ENCODE assay signal across 1 cellular context in genomic region chr10:51699475-51700227, GRCh38.
TF ChIP-seq lines count a peak whose summit lies in the region.

TSS of gene CSTF2T (minus strand) at chr10:51699595. CDS start at chr10:51699549, 46 bp downstream.

TF ChIP-seq in K562, 482 proteins besides CTCF, POLR2A, EP300 and RAD21 (continued from another document and continues in another):
- TF ChIP-seq HMBOX1 (IDR thresholded peaks at IDR 0.05), result no peak
- no peak for TF ChIP-seq ZBED1 (IDR thresholded peaks at IDR 0.05)
- TF ChIP-seq SP1 (CRISPR knock-in tag; IDR thresholded peaks at IDR 0.05), result peak; percentile 95
- peak; percentile 85 for TF ChIP-seq TAF1 (IDR thresholded peaks at IDR 0.05; ENCODE audit: control insufficient read depth, extremely low read depth, insufficient read depth, low read length, severe bottlenecking)
- TF ChIP-seq SAFB2 (IDR thresholded peaks at IDR 0.05; ENCODE audit: borderline replicate concordance, low read depth, low read length, severe bottlenecking), result no peak
- TF ChIP-seq MXI1 (IDR thresholded peaks at IDR 0.05; ENCODE audit: low read depth, low read length), result no peak
- TF ChIP-seq ZBTB17 (CRISPR knock-in tag; IDR thresholded peaks at IDR 0.05), result peak; percentile 72; the same call in 1 of the 2 replicates
- TF ChIP-seq GMEB1 (CRISPR knock-in tag; IDR thresholded peaks at IDR 0.05), result peak; percentile 65
- peak; percentile 74; the same call in 1 of the 2 replicates for TF ChIP-seq ELF2 (CRISPR knock-in tag; IDR thresholded peaks at IDR 0.05)
- TF ChIP-seq TAF7 (tag; IDR thresholded peaks at IDR 0.05), result peak; percentile 78
- no peak for TF ChIP-seq SFPQ (IDR thresholded peaks at IDR 0.05; ENCODE audit: low read depth, low read length)
- peak; percentile 94 for TF ChIP-seq E2F4 (CRISPR knock-in tag; IDR thresholded peaks at IDR 0.05; ENCODE audit: low read depth)
- TF ChIP-seq HNRNPLL (IDR thresholded peaks at IDR 0.05; ENCODE audit: low read depth, low read length, poor library complexity, severe bottlenecking), result peak; percentile 61
- TF ChIP-seq POLR3G (IDR thresholded peaks at IDR 0.05; ENCODE audit: extremely low read depth, insufficient read length, insufficient replicate concordance), result no peak
- TF ChIP-seq ATF1 (CRISPR knock-in tag; IDR thresholded peaks at IDR 0.05), result no peak
- TF ChIP-seq ATF1 (tag; IDR thresholded peaks at IDR 0.05), result peak; percentile 99
- peak; percentile 18; the same call in 1 of the 2 replicates for TF ChIP-seq FOXP1 (CRISPR knock-in tag; IDR thresholded peaks at IDR 0.05)
- TF ChIP-seq KLF13 (tag; IDR thresholded peaks at IDR 0.05; ENCODE audit: borderline replicate concordance, low read depth), result peak; percentile 36; the same call in 1 of the 2 replicates
- no peak for TF ChIP-seq ZNF407 (IDR thresholded peaks at IDR 0.05; ENCODE audit: low read depth)
- no peak for TF ChIP-seq PBX2 (CRISPR knock-in tag; IDR thresholded peaks at IDR 0.05; ENCODE audit: low read depth)
- no peak for TF ChIP-seq PBX2 (tag; conservative IDR thresholded peaks at IDR 0.05; ENCODE audit: low read depth)
- peak; percentile 90 for TF ChIP-seq TOE1 (IDR thresholded peaks at IDR 0.05; ENCODE audit: borderline replicate concordance)
- no peak for TF ChIP-seq TOE1 (CRISPR knock-in tag; IDR thresholded peaks at IDR 0.05; ENCODE audit: borderline replicate concordance, low read depth)
- peak; percentile 79; the same call in 1 of the 2 replicates for TF ChIP-seq ZNF133 (CRISPR knock-in tag; IDR thresholded peaks at IDR 0.05)
- peak; percentile 71 to 85; a peak in 3 of 4 replicates for TF ChIP-seq CSDE1 (IDR thresholded peaks at IDR 0.05)
- TF ChIP-seq ZNF507 (tag; conservative IDR thresholded peaks at IDR 0.05), result no peak
- TF ChIP-seq DDX20 (tag; IDR thresholded peaks at IDR 0.05; ENCODE audit: low read depth), result 0 out of 2 replicates have a peak, but pooled peaks have one; percentile 58
- TF ChIP-seq ZNF431 (CRISPR knock-in tag; IDR thresholded peaks at IDR 0.05), result peak; percentile 89
- 0 out of 4 replicates have a peak, but pooled peaks of 1 of the 2 experiments have one; percentile 33 for TF ChIP-seq TEAD1 (CRISPR knock-in tag; IDR thresholded peaks at IDR 0.05)
- peak; percentile 100 for TF ChIP-seq GABPA (tag; conservative IDR thresholded peaks at IDR 0.05; ENCODE audit: low read depth)
- TF ChIP-seq CC2D1A (IDR thresholded peaks at IDR 0.05), result peak; percentile 86
